In the genomic region with DNA sequence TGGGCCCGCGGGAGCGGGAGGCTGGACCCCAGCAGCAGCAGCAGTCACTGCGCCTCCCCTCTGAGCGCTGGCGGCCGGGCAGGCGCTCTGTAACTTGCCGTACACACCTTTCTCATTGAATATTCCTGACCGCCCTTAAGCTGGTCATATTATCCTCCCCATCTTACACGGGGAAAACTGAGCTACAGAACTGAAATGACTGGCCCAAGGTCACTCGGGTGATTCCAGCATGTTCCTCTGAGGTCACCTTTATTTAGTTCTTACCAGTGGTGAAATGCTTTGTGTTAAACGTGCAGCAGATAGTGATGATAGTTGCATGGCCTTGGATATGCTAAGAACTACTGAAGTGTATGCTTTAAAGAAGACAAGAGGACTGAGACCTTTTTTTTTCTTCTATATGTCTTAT, we compare ENCODE assay signal across 9 cellular contexts. TPM values are rescaled to one million over a fixed set of nuclear protein-coding genes. Genes with fewer than 3 reads are reported as not detected.
A peak's percentile ranks its signal among the peaks of the same experiment; 100 is the strongest.
DNase-seq lines count a peak whose midpoint lies in the region; ATAC-seq and TF ChIP-seq lines count a peak whose summit lies in the region.
"Had no signal": no experiment of that assay in that cellular context is flagged by ENCODE, and none has a peak within 500 bp of the region (broad histone marks: within the 10 kb centered on the region; RNA-seq: fewer than 3 reads in every experiment).

No MANE protein-coding gene starts in this region.

- POLR2A ChIA-PET in Panc1 (lab: Charles Lee) = interaction anchor here (1.1 kb wide), 1 partner anchor 10 kb away, joined by 3 read pairs; no protein-coding TSS in a partner anchor

- WGBS in esophagus squamous epithelium, 2 donors = 0% methylated on average over 4 to 12 of the region's 13 CpGs

- peaks cover 14% of the 10 kb centered on the region for H3K36me3 Mint-ChIP-seq in activated naive CD4-positive, alpha-beta T cell treated with anti-CD3 and anti-CD28 coated beads, Interleukin-2, amount 50 U/mL, for 24 hours

- no peaks in the 10 kb centered on the region for H3K27me3 Mint-ChIP-seq in activated naive CD4-positive, alpha-beta T cell treated with anti-CD3 and anti-CD28 coated beads, Interleukin-2, amount 50 U/mL, for 24 hours

- peaks cover 32% of the 10 kb centered on the region for H3K4me1 Mint-ChIP-seq in activated naive CD4-positive, alpha-beta T cell treated with anti-CD3 and anti-CD28 coated beads, Interleukin-2, amount 50 U/mL, for 24 hours

- CTCF ChIA-PET in Panc1 (lab: Charles Lee) = interaction anchor here (0.6 to 0.7 kb wide), 2 partner anchors 27 to 366 kb away, joined by 3 read pairs; no protein-coding TSS in a partner anchor

- BruUV-seq in Panc1 (replicated peaks; lab: Mats Ljungman, UMichigan) = no TSS peak

- peak overlapping the region; percentile 82 to 95 for H3K4me3 ChIP-seq in Panc1 (ENCODE audit: low read depth in 2 of 2, low read length in 2 of 2)
- H3K4me3 ChIP-seq in esophagus squamous epithelium = peak overlapping the region; percentile 66 to 92 (median 89)
- peak overlapping the region; percentile 95 for H3K4me3 ChIP-seq in retinal pigment epithelial cell (ENCODE audit: low read length)

- ATAC-seq in Panc1 = peak; percentile 25

- H3K4me3 Mint-ChIP-seq in activated naive CD4-positive, alpha-beta T cell treated with anti-CD3 and anti-CD28 coated beads, Interleukin-2, amount 50 U/mL, for 24 hours = peak overlapping the region; percentile 97

- peak overlapping the region; percentile 94 for H3K27ac ChIP-seq in Panc1 (ENCODE audit: low read length)
- peak overlapping the region; percentile 94 to 97 (median 96) for H3K27ac ChIP-seq in esophagus squamous epithelium

- no peak for DNase-seq in activated naive CD4-positive, alpha-beta T cell treated with Interleukin-2 at 50 U/mL for 16 hours
- no peak for DNase-seq in Panc1 (ENCODE audit: low read depth, low spot score)
- DNase-seq in esophagus squamous epithelium (lab: John Stamatoyannopoulos, UW) = no peak
- no peak for DNase-seq in retinal pigment epithelial cell (ENCODE audit: low read depth)
- no peak for DNase-seq in dedifferentiated amniotic fluid mesenchymal stem cell (ENCODE audit: extremely low spot score)
- no peak for DNase-seq in NCI-H187 treated with DMSO at 0.1 percent for 48 hours (lab: John Stamatoyannopoulos, UW)
- no peak for DNase-seq in effector CD8-positive, alpha-beta T cell (lab: John Stamatoyannopoulos, UW)

- in situ Hi-C loops in Panc1 (cut with HindIII; ENCODE audit: low pct_unique_long_range_greater_than_20kb, low sequenced_read_pairs) = no loop called here

- TF ChIP-seq POLR2A in esophagus squamous epithelium (IDR thresholded peaks at IDR 0.05) = no peak

- H3K9me3 Mint-ChIP-seq in activated naive CD4-positive, alpha-beta T cell treated with anti-CD3 and anti-CD28 coated beads, Interleukin-2, amount 50 U/mL, for 24 hours = no peaks in the 10 kb centered on the region

- TF ChIP-seq CTCF in Panc1 (IDR thresholded peaks at IDR 0.05) (no peak), esophagus squamous epithelium (IDR thresholded peaks at IDR 0.05) (no peak), retinal pigment epithelial cell (conservative IDR thresholded peaks at IDR 0.05; ENCODE audit: low read depth, low read length) (peak; percentile 5)

- intact Hi-C loops in Panc1 (cut with micrococcal nuclease; ENCODE audit: unreplicated experiment) = no loop called here
- intact Hi-C loops in esophagus squamous epithelium (cut with DNase I) = no loop called here

- peak overlapping the region; percentile 98 for H3K27ac Mint-ChIP-seq in activated naive CD4-positive, alpha-beta T cell treated with anti-CD3 and anti-CD28 coated beads, Interleukin-2, amount 50 U/mL, for 24 hours

- H3K27me3 ChIP-seq in Panc1 (ENCODE audit: control insufficient read depth, insufficient read depth, low read length) (no peaks in the 10 kb centered on the region), esophagus squamous epithelium (no peaks in the 10 kb centered on the region)

- H3K36me3 ChIP-seq in Panc1 (ENCODE audit: control insufficient read depth, insufficient read depth, low read length) = peaks cover 12% of the 10 kb centered on the region
- H3K36me3 ChIP-seq in esophagus squamous epithelium = peaks cover 0 to 46% (median 10%) of the 10 kb centered on the region in 3 donors

- H3K9me3 ChIP-seq in Panc1 (ENCODE audit: control insufficient read depth, insufficient read depth, low read depth, low read length) = no peaks in the 10 kb centered on the region
- H3K9me3 ChIP-seq in esophagus squamous epithelium = no peaks in the 10 kb centered on the region

- H3K4me1 ChIP-seq in Panc1 (ENCODE audit: control insufficient read depth, insufficient read depth, low read length) (peaks cover 17% of the 10 kb centered on the region), esophagus squamous epithelium (peaks cover 10 to 29% (median 14%) of the 10 kb centered on the region in 3 donors)

RNA-seq across cellular contexts. Expression of gene UQCRQ, which starts 0.6 kb away (rescaled TPM):
- total RNA-seq in Panc1 (2021; ENCODE audit: unreplicated experiment) (475 TPM), esophagus squamous epithelium (100 to 1,000 TPM; 160 to 232 (median 193) TPM)
- 381 TPM for polyA plus RNA-seq in Panc1 (2012; ENCODE audit: insufficient read length)

RNA-seq across cellular contexts. Expression of gene GDF9, which starts 0.8 kb away (rescaled TPM):
- total RNA-seq in Panc1 (2021; ENCODE audit: unreplicated experiment) = 0.54 TPM
- 0.51 TPM for polyA plus RNA-seq in Panc1 (2012; ENCODE audit: insufficient read length)
- under 1 TPM in 2 of 4 donors, not detected in 2; 0.26 to 0.40 TPM for total RNA-seq in esophagus squamous epithelium

RNA-seq across cellular contexts. Expression of gene LEAP2, which starts 6.4 kb away (rescaled TPM):
- total RNA-seq in Panc1 (2021; ENCODE audit: unreplicated experiment) = 1.4 TPM
- polyA plus RNA-seq in Panc1 (2012; ENCODE audit: insufficient read length) = 0.35 TPM
- total RNA-seq in esophagus squamous epithelium = 1 to 10 TPM in 2 of 4 donors, under 1 TPM in 2; 0.29 to 2.3 (median 0.92) TPM

RNA-seq across cellular contexts. Expression of gene SHROOM1, which starts 36.6 kb away (rescaled TPM):
- 13.5 TPM for total RNA-seq in Panc1 (2021; ENCODE audit: unreplicated experiment)
- polyA plus RNA-seq in Panc1 (2012; ENCODE audit: insufficient read length) = 13.1 TPM
- total RNA-seq in esophagus squamous epithelium = 10 to 100 TPM in 1 of 4 donors, 1 to 10 TPM in 3; 2.7 to 10.7 (median 3.7) TPM

RNA-seq across cellular contexts. Expression of gene SOWAHA, which starts 53.9 kb away (rescaled TPM):
- not detected for total RNA-seq in Panc1 (2021; ENCODE audit: unreplicated experiment)
- polyA plus RNA-seq in Panc1 (2012; ENCODE audit: insufficient read length) = not detected
- under 1 TPM in 2 of 4 donors, not detected in 2; 0.13 to 0.45 TPM for total RNA-seq in esophagus squamous epithelium
- total RNA-seq: glomerular endothelial cell had no signal
